In the genomic region with DNA sequence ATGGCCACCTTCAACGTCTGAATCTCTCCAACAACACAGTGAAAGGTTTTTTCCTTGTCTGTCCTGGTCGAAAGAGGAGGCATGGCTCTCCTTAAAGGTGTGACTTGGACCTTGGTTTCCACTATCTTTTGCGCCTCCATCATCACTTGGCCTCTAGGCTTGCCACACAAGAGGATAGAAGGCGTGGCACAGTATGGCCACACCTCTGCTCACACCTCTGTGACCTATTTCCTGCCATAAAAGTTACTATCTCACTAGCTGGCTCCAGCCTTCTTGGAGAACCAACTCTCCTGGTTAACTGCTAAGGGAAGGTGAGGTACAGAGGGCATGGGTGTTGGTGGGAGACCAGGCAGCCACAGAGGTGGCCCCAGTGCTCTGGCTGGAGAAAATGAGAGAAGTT, we compare ENCODE assay signal across 15 cellular contexts.
"Had no signal": no experiment of that assay in that cellular context is flagged by ENCODE, and none has a peak within 500 bp of the region (broad histone marks: within the 10 kb centered on the region; RNA-seq: fewer than 3 reads in every experiment).

No MANE protein-coding gene starts in this region.

- H3K4me3 ChIP-seq: SJCRH30, spleen, testis, uterus had no signal

- ATAC-seq: activated T-cell treated with anti-CD3 and anti-CD28 coated beads, Interleukin-2, amount 50 U/mL, for 4 hours; right cardiac atrium had no signal

- H3K27ac Mint-ChIP-seq: dendritic cell treated with granulocyte-macrophage colony-stimulating factor and Interleukin-4, amounts not matched to agents 40 ng/mL and 50 ng/mL, for 4 days had no signal

- H3K36me3 ChIP-seq: SJCRH30, spleen, uterus had no signal

- DNase-seq: activated CD4-positive, alpha-beta T cell treated with anti-CD3 and anti-CD28 coated beads for 4 hours; activated gamma-delta T cell; activated T-cell treated with anti-CD3 and anti-CD28 coated beads, Interleukin-2, amount 50 U/mL, for 4 hours; central memory CD4-positive, alpha-beta T cell; erythroblast; kidney; posterior cingulate gyrus; right cardiac atrium; SJCRH30; spleen; stimulated activated CD4-positive, alpha-beta T cell treated with anti-CD3 and anti-CD28 coated beads, Interleukin-1b, Interleukin-23, amount 100 ng/mL, for 48 hours; T1000; testis; uterus had no signal

- H3K4me3 Mint-ChIP-seq: activated T-cell treated with anti-CD3 and anti-CD28 coated beads, Interleukin-2, amount 50 U/mL, for 4 hours; dendritic cell treated with granulocyte-macrophage colony-stimulating factor and Interleukin-4, amounts not matched to agents 40 ng/mL and 50 ng/mL, for 4 days had no signal

- H3K27ac ChIP-seq: SJCRH30, spleen, testis, uterus had no signal

- H3K27me3 Mint-ChIP-seq: dendritic cell treated with granulocyte-macrophage colony-stimulating factor and Interleukin-4, amounts not matched to agents 40 ng/mL and 50 ng/mL, for 4 days had no signal

- H3K9me3 ChIP-seq: SJCRH30, testis, uterus had no signal

- H3K9me3 Mint-ChIP-seq: activated T-cell treated with anti-CD3 and anti-CD28 coated beads, Interleukin-2, amount 50 U/mL, for 4 hours; dendritic cell treated with granulocyte-macrophage colony-stimulating factor and Interleukin-4, amounts not matched to agents 40 ng/mL and 50 ng/mL, for 4 days had no signal

- H3K27me3 ChIP-seq: SJCRH30, spleen, testis, uterus had no signal
